In the genomic region with DNA sequence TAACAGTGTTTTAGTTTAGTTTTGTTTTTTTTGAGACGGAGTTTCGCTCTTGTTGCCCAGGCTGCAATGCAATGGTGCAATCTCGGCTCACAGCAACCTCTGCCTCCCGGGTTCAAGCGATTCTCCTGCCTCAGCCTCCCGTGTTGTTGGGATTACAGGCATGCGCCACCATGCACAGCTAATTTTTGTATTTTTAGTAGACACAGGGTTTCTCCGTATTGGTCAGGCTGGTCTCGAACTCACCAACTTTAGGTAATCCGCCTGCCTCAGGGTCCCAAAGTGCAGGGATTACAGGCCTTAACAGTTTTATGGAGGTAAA, we compare ENCODE assay signal across 8 cellular contexts. TPM values are rescaled to one million over a fixed set of nuclear protein-coding genes. Genes with fewer than 3 reads are reported as not detected.
DNase-seq lines count a peak whose midpoint lies in the region; ATAC-seq and TF ChIP-seq lines count a peak whose summit lies in the region.
"Not testable (repeated sequence)": the region's sequence is repeated elsewhere in the genome, so short reads cannot be mapped to it uniquely, and the experiment has no call there.

No MANE protein-coding gene starts in this region.

- peak overlapping the region; percentile 98 for H3K4me3 ChIP-seq in Jurkat, Clone E6-1 (ENCODE audit: low read length)
- H3K4me3 ChIP-seq in right cardiac atrium (ENCODE audit: low read length): peak overlapping the region; percentile 100
- peak overlapping the region; percentile 86 to 96 (median 91) for H3K4me3 ChIP-seq in stomach

- peaks cover 13 to 22% of the 10 kb centered on the region in 2 donors for H3K36me3 Mint-ChIP-seq in CD14-positive monocyte
- peaks cover 14% of the 10 kb centered on the region for H3K36me3 Mint-ChIP-seq in activated CD4-positive, alpha-beta T cell treated with anti-CD3 and anti-CD28 coated beads, Interleukin-2, amount 10 ng/mL, durations not matched to agents 24 days and 14 days (ENCODE audit: low read depth)
- H3K36me3 Mint-ChIP-seq in chondrocyte (ENCODE audit: low read depth); natural killer cell: not testable (repeated sequence)

- not testable (repeated sequence) for TF ChIP-seq CTCF in CD14-positive monocyte (IDR thresholded peaks at IDR 0.05); chondrocyte (IDR thresholded peaks at IDR 0.05); natural killer cell (IDR thresholded peaks at IDR 0.05)
- TF ChIP-seq CTCF in stomach (IDR thresholded peaks at IDR 0.05): peak in 1 of 7 experiments; percentile 5

- H3K4me3 Mint-ChIP-seq in CD14-positive monocyte (peak overlapping the region; percentile 100), chondrocyte (ENCODE audit: unreplicated experiment) (peak overlapping the region; percentile 99), natural killer cell (peak overlapping the region; percentile 100)
- peak overlapping the region; percentile 100 for H3K4me3 Mint-ChIP-seq in activated CD4-positive, alpha-beta T cell treated with anti-CD3 and anti-CD28 coated beads, Interleukin-2, amount 10 ng/mL, durations not matched to agents 24 days and 14 days

- ATAC-seq in GM21723 (IDR thresholded peaks at IDR 0.05; ENCODE audit: unreplicated experiment): peak; percentile 1
- not testable (repeated sequence) for ATAC-seq in right cardiac atrium, natural killer cell

- 41% methylated on average over 10 of the region's 10 CpGs for WGBS in right cardiac atrium
- 37 to 40% (median 37%) methylated on average over 10 of the region's 10 CpGs for whole genome bisulfite sequencing in stomach, 5 donors

- H3K9me3 ChIP-seq in right cardiac atrium (ENCODE audit: control insufficient read depth, low read length); stomach: not testable (repeated sequence)

- not testable (repeated sequence) for H3K36me3 ChIP-seq in stomach

- DNase-seq in CD14-positive monocyte (ENCODE audit: low spot score); Jurkat, Clone E6-1 (ENCODE audit: low read depth, low spot score); activated CD4-positive, alpha-beta T cell treated with anti-CD3 and anti-CD28 coated beads, Interleukin-2, amount 10 ng/mL, durations not matched to agents 24 days and 14 days; chondrocyte (ENCODE audit: low spot score); right cardiac atrium; natural killer cell; stomach: not testable (repeated sequence)

- not testable (repeated sequence) for H3K27ac ChIP-seq in right cardiac atrium (ENCODE audit: low read length)
- peak overlapping the region; percentile 65 to 90 (median 86) for H3K27ac ChIP-seq in stomach

- not testable (repeated sequence) for H3K9me3 Mint-ChIP-seq in CD14-positive monocyte; activated CD4-positive, alpha-beta T cell treated with anti-CD3 and anti-CD28 coated beads, Interleukin-2, amount 10 ng/mL, durations not matched to agents 24 days and 14 days; chondrocyte (ENCODE audit: low read depth); natural killer cell

- H3K4me1 ChIP-seq in right cardiac atrium (ENCODE audit: control insufficient read depth, insufficient read depth, low read length): not testable (repeated sequence)
- H3K4me1 ChIP-seq in stomach: peaks cover 18 to 40% (median 30%) of the 10 kb centered on the region in 4 donors

- H3K27me3 ChIP-seq in right cardiac atrium (ENCODE audit: control insufficient read depth, insufficient read depth); stomach: not testable (repeated sequence)

- TF ChIP-seq EP300 in stomach (IDR thresholded peaks at IDR 0.05): not testable (repeated sequence)

- H3K27me3 Mint-ChIP-seq in CD14-positive monocyte (ENCODE audit: low read depth in 3 of 3); activated CD4-positive, alpha-beta T cell treated with anti-CD3 and anti-CD28 coated beads, Interleukin-2, amount 10 ng/mL, durations not matched to agents 24 days and 14 days; chondrocyte (ENCODE audit: low read depth); natural killer cell (ENCODE audit: low read depth in 2 of 2): not testable (repeated sequence)

- peak overlapping the region in 4 of 7 donors; percentile 21 to 99 (median 98) for H3K27ac Mint-ChIP-seq in CD14-positive monocyte
- peak overlapping the region; percentile 93 for H3K27ac Mint-ChIP-seq in activated CD4-positive, alpha-beta T cell treated with anti-CD3 and anti-CD28 coated beads, Interleukin-2, amount 10 ng/mL, durations not matched to agents 24 days and 14 days
- peak overlapping the region; percentile 96 for H3K27ac Mint-ChIP-seq in chondrocyte (ENCODE audit: unreplicated experiment)
- peak overlapping the region; percentile 95 to 97 for H3K27ac Mint-ChIP-seq in natural killer cell

- H3K4me1 Mint-ChIP-seq in CD14-positive monocyte (peaks cover 38% of the 10 kb centered on the region), chondrocyte (ENCODE audit: low read depth) (peaks cover 29% of the 10 kb centered on the region), natural killer cell (peaks cover 45 to 46% of the 10 kb centered on the region in 2 donors)
- peaks cover 28% of the 10 kb centered on the region for H3K4me1 Mint-ChIP-seq in activated CD4-positive, alpha-beta T cell treated with anti-CD3 and anti-CD28 coated beads, Interleukin-2, amount 10 ng/mL, durations not matched to agents 24 days and 14 days

- intact Hi-C loops in CD14-positive monocyte (cut with micrococcal nuclease); activated CD4-positive, alpha-beta T cell treated with anti-CD3 and anti-CD28 coated beads, Interleukin-2, amount 10 ng/mL, durations not matched to agents 24 days and 14 days (cut with micrococcal nuclease); right cardiac atrium (cut with DNase I); natural killer cell (cut with micrococcal nuclease); stomach (cut with DNase I; ENCODE audit: low total_unique reads): not testable (repeated sequence)

- not testable (repeated sequence) for TF ChIP-seq POLR2A in stomach (IDR thresholded peaks at IDR 0.05)

RNA-seq across cellular contexts. Expression of a gene that starts 0.5 kb away (rescaled TPM):
- polyA plus RNA-seq in CD14-positive monocyte (10 to 100 TPM in 1 of 2 donors, 1 to 10 TPM in 1; 8.4 to 16.8 TPM), right cardiac atrium (7.4 TPM), stomach (10 to 100 TPM in 1 of 3 donors, 1 to 10 TPM in 2; 4.5 to 12.9 (median 6.1) TPM)
- 29.4 TPM for polyA plus RNA-seq in Jurkat, Clone E6-1 (2012; ENCODE audit: insufficient read depth, insufficient read length)
- 47.3 and 50.2 TPM in 2 replicates for total RNA-seq in activated CD4-positive, alpha-beta T cell treated with anti-CD3 and anti-CD28 coated beads, Interleukin-2, amount 10 ng/mL, durations not matched to agents 24 days and 14 days
- total RNA-seq in chondrocyte (18.2 to 26.3 TPM (median 19.3 TPM) in 3 replicates), right cardiac atrium (10 to 100 TPM; 13.5 to 17.2 (median 14.6) TPM), natural killer cell (10 to 100 TPM; 44.8 to 64.4 (median 53.0) TPM), stomach (10 to 100 TPM in 3 of 5 donors, 1 to 10 TPM in 2; 5.8 to 54.5 (median 15.6) TPM)

RNA-seq across cellular contexts. Expression of a gene that starts 18.0 kb away (rescaled TPM):
- polyA plus RNA-seq in CD14-positive monocyte (10 to 100 TPM; 28.1 to 51.7 TPM), right cardiac atrium (17.1 TPM), stomach (1 to 10 TPM; 7.0 to 9.2 (median 7.6) TPM)
- polyA plus RNA-seq in Jurkat, Clone E6-1 (2012; ENCODE audit: insufficient read depth, insufficient read length): 12.0 TPM
- total RNA-seq in activated CD4-positive, alpha-beta T cell treated with anti-CD3 and anti-CD28 coated beads, Interleukin-2, amount 10 ng/mL, durations not matched to agents 24 days and 14 days: 53.9 and 56.3 TPM in 2 replicates
- total RNA-seq in chondrocyte (33.8 to 37.6 TPM (median 34.6 TPM) in 3 replicates), right cardiac atrium (10 to 100 TPM; 34.4 to 41.7 (median 38.0) TPM), natural killer cell (10 to 100 TPM; 26.4 to 35.3 (median 30.1) TPM), stomach (10 to 100 TPM in 3 of 5 donors, 1 to 10 TPM in 2; 5.3 to 50.9 (median 16.7) TPM)
